Comparison of ENCODE assay signal across 25 cellular contexts in the genomic region with DNA sequence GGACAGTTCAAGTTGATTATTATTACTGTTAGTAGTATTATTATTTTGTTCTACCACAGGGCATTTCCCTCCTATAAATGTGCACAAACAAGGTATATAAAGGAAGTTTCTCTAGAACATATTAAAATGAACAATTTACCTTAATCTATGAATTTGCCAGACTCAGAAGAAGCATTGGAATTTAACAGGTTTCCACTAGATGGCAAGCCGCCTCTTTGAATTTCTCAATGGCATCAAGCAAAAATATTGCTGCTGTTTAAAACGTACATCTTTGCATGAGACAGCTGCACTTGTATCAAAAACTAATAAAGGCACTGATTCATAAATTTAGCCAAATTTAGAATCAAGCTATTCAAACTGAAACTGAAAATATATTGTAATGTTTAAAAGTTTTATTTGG. TPM values are rescaled to one million over a fixed set of nuclear protein-coding genes. Genes with fewer than 3 reads are reported as not detected.
A peak's percentile ranks its signal among the peaks of the same experiment; 100 is the strongest.
DNase-seq lines count a peak whose midpoint lies in the region; TF ChIP-seq lines count a peak whose summit lies in the region.
"Had no signal": no experiment of that assay in that cellular context is flagged by ENCODE, and none has a peak within 500 bp of the region (broad histone marks: within the 10 kb centered on the region; RNA-seq: fewer than 3 reads in every experiment).

No MANE protein-coding gene starts in this region.

- DNase-seq in DMS53 (lab: John Stamatoyannopoulos, UW) (peak; percentile 10), DMS53 treated with DMSO at 0.1 percent for 48 hours (lab: John Stamatoyannopoulos, UW; ENCODE audit: unreplicated experiment) (no peak), SK-MEL-5 (ENCODE audit: low read depth, low spot score) (peak; percentile 12), osteoblast (ENCODE audit: insufficient read length, low spot score, missing footprints) (no peak), osteocyte (ENCODE audit: extremely low spot score, unreplicated experiment) (no peak), chondrocyte (ENCODE audit: low spot score) (no peak), glomerular visceral epithelial cell (ENCODE audit: extremely low spot score) (no peak)
- DNase-seq: activated CD4-positive, alpha-beta T cell treated with anti-CD3 and anti-CD28 coated beads for 1 hour; activated naive CD8-positive, alpha-beta T cell treated with anti-CD3 and anti-CD28 coated beads, Interleukin-2, amount 10 ng/mL, durations not matched to agents 7 days and 5 days; body of pancreas; foreskin fibroblast; GF-D8; H7; mesenchymal stem cell; MG63; naive thymus-derived CD4-positive, alpha-beta T cell; NCI-H1694; posterior cingulate gyrus; SJCRH30; stimulated activated naive CD4-positive, alpha-beta T cell; tibial artery had no signal

- in situ Hi-C loops in SK-MEL-5 (cut with HindIII; ENCODE audit: low pct_unique_long_range_greater_than_20kb, low sequenced_read_pairs): no loop called here

- peak; percentile 23; the same call in 1 of the 2 replicates for TF ChIP-seq RAD21 in Ishikawa (IDR thresholded peaks at IDR 0.05; ENCODE audit: low read depth)

- H3K27me3 ChIP-seq in osteoblast (ENCODE audit: insufficient read depth, low read length): no peaks in the 10 kb centered on the region
- H3K27me3 ChIP-seq: BLaER1 treated with 17β-estradiol and CSF1 and Interleukin-3, amounts not matched to agents 10 nM and 100 nM; body of pancreas; MG63; SJCRH30; tibial artery had no signal

- no peaks in the 10 kb centered on the region for H3K36me3 ChIP-seq in osteoblast (ENCODE audit: insufficient read depth, low read length)
- H3K36me3 ChIP-seq: BLaER1 treated with 17β-estradiol and CSF1 and Interleukin-3, amounts not matched to agents 10 nM and 100 nM; MG63; SJCRH30; tibial artery had no signal

- H3K4me2 ChIP-seq in osteoblast (ENCODE audit: insufficient read depth, low read length): no peak overlapping the region
- H3K4me2 ChIP-seq: BLaER1 treated with 17β-estradiol and CSF1 and Interleukin-3, amounts not matched to agents 10 nM and 100 nM had no signal

- H3K4me1 Mint-ChIP-seq in osteocyte (ENCODE audit: unreplicated experiment) (no peaks in the 10 kb centered on the region), chondrocyte (ENCODE audit: low read depth) (no peaks in the 10 kb centered on the region)

- no peak for TF ChIP-seq EP300 in Ishikawa (IDR thresholded peaks at IDR 0.05; ENCODE audit: borderline replicate concordance)

- no peak overlapping the region for H3K4me3 ChIP-seq in osteoblast (ENCODE audit: insufficient read depth, low read length)
- H3K4me3 ChIP-seq: BLaER1 treated with 17β-estradiol and CSF1 and Interleukin-3, amounts not matched to agents 10 nM and 100 nM; body of pancreas; coronary artery; MG63; SJCRH30; tibial artery had no signal

- H3K4me3 Mint-ChIP-seq in osteocyte (ENCODE audit: unreplicated experiment) (no peak overlapping the region), chondrocyte (ENCODE audit: unreplicated experiment) (no peak overlapping the region)
- H3K4me3 Mint-ChIP-seq: activated naive CD8-positive, alpha-beta T cell treated with anti-CD3 and anti-CD28 coated beads, Interleukin-2, amount 10 ng/mL, durations not matched to agents 7 days and 5 days; activated T-helper 17 cell treated with anti-CD3 and anti-CD28 coated beads, Interleukin-2, amount 50 U/mL, for 72 hours; naive thymus-derived CD4-positive, alpha-beta T cell had no signal

- TF ChIP-seq CTCF in osteoblast (IDR thresholded peaks at IDR 0.05; ENCODE audit: extremely low read depth, low read depth, low read length) (peak; percentile 7), osteocyte (IDR thresholded peaks at IDR 0.05) (no peak), chondrocyte (IDR thresholded peaks at IDR 0.05) (no peak)

- H3K79me2 ChIP-seq in osteoblast (ENCODE audit: insufficient read depth, low read length): no peaks in the 10 kb centered on the region

- no peaks in the 10 kb centered on the region for H4K20me1 ChIP-seq in osteoblast (ENCODE audit: insufficient read depth, low read length)
- H4K20me1 ChIP-seq: BLaER1 treated with 17β-estradiol and CSF1 and Interleukin-3, amounts not matched to agents 10 nM and 100 nM had no signal

- H3K9me3 Mint-ChIP-seq in osteocyte (ENCODE audit: unreplicated experiment) (no peaks in the 10 kb centered on the region), chondrocyte (ENCODE audit: low read depth) (no peaks in the 10 kb centered on the region)

- no peaks in the 10 kb centered on the region for H3K4me1 ChIP-seq in osteoblast (ENCODE audit: insufficient read depth, low read length)
- H3K4me1 ChIP-seq: BLaER1 treated with 17β-estradiol and CSF1 and Interleukin-3, amounts not matched to agents 10 nM and 100 nM; body of pancreas; SJCRH30; tibial artery had no signal

- peaks cover 24% of the 10 kb centered on the region for H3K27me3 Mint-ChIP-seq in osteocyte (ENCODE audit: unreplicated experiment)
- H3K27me3 Mint-ChIP-seq in chondrocyte (ENCODE audit: low read depth): peaks cover 20% of the 10 kb centered on the region

- H3K27ac Mint-ChIP-seq in osteocyte (ENCODE audit: unreplicated experiment): no peak overlapping the region
- H3K27ac Mint-ChIP-seq in chondrocyte (ENCODE audit: unreplicated experiment): no peak overlapping the region
- H3K27ac Mint-ChIP-seq: activated naive CD8-positive, alpha-beta T cell treated with anti-CD3 and anti-CD28 coated beads, Interleukin-2, amount 10 ng/mL, durations not matched to agents 7 days and 5 days; activated T-helper 17 cell treated with anti-CD3 and anti-CD28 coated beads, Interleukin-2, amount 50 U/mL, for 72 hours; naive thymus-derived CD4-positive, alpha-beta T cell had no signal

- no peaks in the 10 kb centered on the region for H3K9me3 ChIP-seq in osteoblast (ENCODE audit: low read depth, low read length)
- H3K9me3 ChIP-seq: body of pancreas, MG63, SJCRH30, tibial artery had no signal

- H3K27ac ChIP-seq in osteoblast (ENCODE audit: low read depth, low read length): no peak overlapping the region
- H3K27ac ChIP-seq: BLaER1 treated with 17β-estradiol and CSF1 and Interleukin-3, amounts not matched to agents 10 nM and 100 nM; body of pancreas; coronary artery; SJCRH30; tibial artery had no signal

- H2AFZ ChIP-seq in osteoblast (ENCODE audit: low read length): no peak overlapping the region

- no peaks in the 10 kb centered on the region for H3K36me3 Mint-ChIP-seq in osteocyte (ENCODE audit: unreplicated experiment)
- no peaks in the 10 kb centered on the region for H3K36me3 Mint-ChIP-seq in chondrocyte (ENCODE audit: low read depth)
- H3K36me3 Mint-ChIP-seq: activated naive CD8-positive, alpha-beta T cell treated with anti-CD3 and anti-CD28 coated beads, Interleukin-2, amount 10 ng/mL, durations not matched to agents 7 days and 5 days; naive thymus-derived CD4-positive, alpha-beta T cell had no signal

TF ChIP-seq in Ishikawa, 13 proteins besides CTCF, POLR2A, EP300 and RAD21:
- no peak for TF ChIP-seq TAF1 (IDR thresholded peaks at IDR 0.05; ENCODE audit: low read depth)
- TF ChIP-seq TEAD4 (IDR thresholded peaks at IDR 0.05): no peak
- TF ChIP-seq, protein P1, sequence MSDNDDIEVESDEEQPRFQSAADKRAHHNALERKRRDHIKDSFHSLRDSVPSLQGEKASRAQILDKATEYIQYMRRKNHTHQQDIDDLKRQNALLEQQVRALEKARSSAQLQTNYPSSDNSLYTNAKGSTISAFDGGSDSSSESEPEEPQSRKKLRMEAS (IDR thresholded peaks at IDR 0.05): no peak
- no peak for TF ChIP-seq ZBTB7A (IDR thresholded peaks at IDR 0.05; ENCODE audit: low read depth)
- TF ChIP-seq CREB1 (IDR thresholded peaks at IDR 0.05; ENCODE audit: low read depth): no peak
- TF ChIP-seq CEBPB (IDR thresholded peaks at IDR 0.05): no peak
- TF ChIP-seq NFIC (IDR thresholded peaks at IDR 0.05): no peak
- no peak for TF ChIP-seq FOXM1 (IDR thresholded peaks at IDR 0.05; ENCODE audit: borderline replicate concordance, low read depth)
- no peak for TF ChIP-seq YY1 (IDR thresholded peaks at IDR 0.05; ENCODE audit: low read depth)
- TF ChIP-seq, protein P2, sequence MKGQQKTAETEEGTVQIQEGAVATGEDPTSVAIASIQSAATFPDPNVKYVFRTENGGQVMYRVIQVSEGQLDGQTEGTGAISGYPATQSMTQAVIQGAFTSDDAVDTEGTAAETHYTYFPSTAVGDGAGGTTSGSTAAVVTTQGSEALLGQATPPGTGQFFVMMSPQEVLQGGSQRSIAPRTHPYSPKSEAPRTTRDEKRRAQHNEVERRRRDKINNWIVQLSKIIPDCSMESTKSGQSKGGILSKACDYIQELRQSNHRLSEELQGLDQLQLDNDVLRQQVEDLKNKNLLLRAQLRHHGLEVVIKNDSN (IDR thresholded peaks at IDR 0.05): no peak
- TF ChIP-seq, protein P3, sequence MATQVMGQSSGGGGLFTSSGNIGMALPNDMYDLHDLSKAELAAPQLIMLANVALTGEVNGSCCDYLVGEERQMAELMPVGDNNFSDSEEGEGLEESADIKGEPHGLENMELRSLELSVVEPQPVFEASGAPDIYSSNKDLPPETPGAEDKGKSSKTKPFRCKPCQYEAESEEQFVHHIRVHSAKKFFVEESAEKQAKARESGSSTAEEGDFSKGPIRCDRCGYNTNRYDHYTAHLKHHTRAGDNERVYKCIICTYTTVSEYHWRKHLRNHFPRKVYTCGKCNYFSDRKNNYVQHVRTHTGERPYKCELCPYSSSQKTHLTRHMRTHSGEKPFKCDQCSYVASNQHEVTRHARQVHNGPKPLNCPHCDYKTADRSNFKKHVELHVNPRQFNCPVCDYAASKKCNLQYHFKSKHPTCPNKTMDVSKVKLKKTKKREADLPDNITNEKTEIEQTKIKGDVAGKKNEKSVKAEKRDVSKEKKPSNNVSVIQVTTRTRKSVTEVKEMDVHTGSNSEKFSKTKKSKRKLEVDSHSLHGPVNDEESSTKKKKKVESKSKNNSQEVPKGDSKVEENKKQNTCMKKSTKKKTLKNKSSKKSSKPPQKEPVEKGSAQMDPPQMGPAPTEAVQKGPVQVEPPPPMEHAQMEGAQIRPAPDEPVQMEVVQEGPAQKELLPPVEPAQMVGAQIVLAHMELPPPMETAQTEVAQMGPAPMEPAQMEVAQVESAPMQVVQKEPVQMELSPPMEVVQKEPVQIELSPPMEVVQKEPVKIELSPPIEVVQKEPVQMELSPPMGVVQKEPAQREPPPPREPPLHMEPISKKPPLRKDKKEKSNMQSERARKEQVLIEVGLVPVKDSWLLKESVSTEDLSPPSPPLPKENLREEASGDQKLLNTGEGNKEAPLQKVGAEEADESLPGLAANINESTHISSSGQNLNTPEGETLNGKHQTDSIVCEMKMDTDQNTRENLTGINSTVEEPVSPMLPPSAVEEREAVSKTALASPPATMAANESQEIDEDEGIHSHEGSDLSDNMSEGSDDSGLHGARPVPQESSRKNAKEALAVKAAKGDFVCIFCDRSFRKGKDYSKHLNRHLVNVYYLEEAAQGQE (IDR thresholded peaks at IDR 0.05; ENCODE audit: low read depth): no peak
- TF ChIP-seq EGR1 (IDR thresholded peaks at IDR 0.05): no peak
- no peak for TF ChIP-seq TCF12 (IDR thresholded peaks at IDR 0.05; ENCODE audit: low read depth)
TF ChIP-seq in Ishikawa: peak in this region for 0.

RNA-seq across cellular contexts. Expression of a gene that starts 34.6 kb away (rescaled TPM):
- 18.9 and 19.0 TPM in 2 replicates for total RNA-seq in SK-MEL-5 (2014; rRNA removed; shearing (Covaris generic))
- polyA plus RNA-seq in SK-MEL-5 (2015; cell fraction: cytosol; rRNA removed): 8.7 and 9.8 TPM in 2 replicates
- polyA plus RNA-seq in SK-MEL-5 (2015; cell fraction: nucleus; rRNA removed): 24.9 and 48.6 TPM in 2 replicates
- total RNA-seq in osteoblast (29.7 and 35.7 TPM in 2 replicates), osteocyte (14.2 and 14.3 TPM in 2 replicates), chondrocyte (9.4 to 11.7 TPM (median 9.8 TPM) in 3 replicates)

Comparison
In these comparisons a context has a peak if more than half of its experiments do, and no peak if none do; other contexts are left out.
1. DNase-seq: peak in DMS53 (single experiment) and SK-MEL-5 (single experiment); none in DMS53 treated with DMSO at 0.1 percent for 48 hours (single experiment), osteoblast (single experiment), osteocyte (single experiment), chondrocyte (single experiment) and glomerular visceral epithelial cell (single experiment).